Comparison of ENCODE assay signal across 8 cellular contexts in the genomic region with DNA sequence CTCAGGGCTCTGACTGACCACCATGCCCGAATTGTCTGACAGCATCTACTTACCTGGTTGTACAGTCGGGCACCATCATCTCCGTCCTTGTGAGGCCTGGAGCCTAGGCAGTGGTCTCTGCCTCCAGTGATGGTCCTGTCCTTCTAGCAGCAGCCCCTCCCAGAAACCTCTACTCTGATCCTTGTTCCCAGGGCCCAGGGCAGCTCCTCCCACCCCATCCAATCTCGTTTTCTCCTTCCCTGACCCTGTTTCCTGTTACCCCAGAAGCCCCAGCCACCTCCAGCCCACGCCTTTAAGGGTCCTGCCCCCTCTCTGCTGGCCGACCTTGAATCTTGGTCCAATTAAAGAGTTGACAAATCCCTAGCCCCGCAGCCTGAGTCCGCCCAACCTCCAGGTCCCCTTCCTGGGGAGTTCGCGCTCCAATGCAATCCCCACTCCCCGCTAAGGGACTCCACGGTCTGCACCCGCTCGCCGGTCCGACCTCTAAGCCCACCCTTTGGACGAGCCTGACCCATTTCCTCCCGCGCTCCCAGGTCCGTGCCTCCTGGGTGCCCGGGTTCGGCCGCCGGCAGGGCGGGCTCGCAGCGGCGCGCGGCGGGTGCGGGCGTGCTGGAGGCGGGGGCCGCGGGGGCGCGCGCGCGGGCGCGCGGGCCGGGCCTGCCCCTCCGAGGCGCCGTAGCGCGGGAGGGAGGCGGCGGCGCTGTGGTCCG. TPM values are rescaled to one million over a fixed set of nuclear protein-coding genes. Genes with fewer than 3 reads are reported as not detected.
A peak's percentile ranks its signal among the peaks of the same experiment; 100 is the strongest.
DNase-seq lines count a peak whose midpoint lies in the region; ATAC-seq, FAIRE-seq and TF ChIP-seq lines count a peak whose summit lies in the region.

Gene B4GALT2 (plus strand): TSS at position 660 of the 710 bp plus-strand sequence. CDS start 1,951 bp downstream, outside the sequence.

- H3K36me3 ChIP-seq in BE2C (peaks cover 8% of the 10 kb centered on the region), RWPE2 (ENCODE audit: low read depth) (peaks cover 40% of the 10 kb centered on the region), iPS-18a (ENCODE audit: control insufficient read depth, low read depth, low read length) (peaks cover 14% of the 10 kb centered on the region), sigmoid colon (peaks cover 0 to 23% (median 11%) of the 10 kb centered on the region in 4 donors)

- H3K27me3 ChIP-seq in BE2C (no peaks in the 10 kb centered on the region), RWPE2 (ENCODE audit: insufficient read depth, poor library complexity, severe bottlenecking) (no peaks in the 10 kb centered on the region), iPS-18a (ENCODE audit: control insufficient read depth, insufficient read depth, low read length) (no peaks in the 10 kb centered on the region), sigmoid colon (no peaks in the 10 kb centered on the region)

- 4 to 6% methylated on average over 54 of the region's 54 CpGs for WGBS in sigmoid colon, 2 donors

- intact Hi-C loops in sigmoid colon (cut with DNase I) = no loop called here

- no peak for ATAC-seq in RWPE2 (ENCODE audit: low read depth)

- peaks cover 4% of the 10 kb centered on the region for H3K27me3 Mint-ChIP-seq in brain

- DNase-seq in BE2C (peak; percentile 42), H54 (ENCODE audit: insufficient read length, low spot score) (peak; percentile 78), RWPE2 (ENCODE audit: low spot score) (no peak), sigmoid colon (no peak), cortex of kidney (lab: John Stamatoyannopoulos, UW) (no peak), NOMO-1 (lab: John Stamatoyannopoulos, UW; ENCODE audit: unreplicated experiment in 2 of 2) (no peak)

- TF ChIP-seq POLR2A in H54 (IDR thresholded peaks at IDR 0.05; ENCODE audit: low read depth, low read length) (no peak), sigmoid colon (IDR thresholded peaks at IDR 0.05) (no peak)

- H3K4me1 ChIP-seq in BE2C (no peaks in the 10 kb centered on the region), RWPE2 (ENCODE audit: insufficient read depth, poor library complexity, severe bottlenecking) (peaks cover 10% of the 10 kb centered on the region), iPS-18a (ENCODE audit: control insufficient read depth, low read depth, low read length) (peaks cover 15% of the 10 kb centered on the region), sigmoid colon (peaks cover 0 to 62% (median 52%) of the 10 kb centered on the region in 4 donors)

- H3K9ac ChIP-seq in iPS-18a (ENCODE audit: low read length) = peak within 1 kb of the TSS; percentile 78

- FAIRE-seq in H54 (lab: Jason Lieb, UNC) = no peak

- TF ChIP-seq CTCF in BE2C (IDR thresholded peaks at IDR 0.05; ENCODE audit: low read depth, low read length) (no peak), RWPE2 (IDR thresholded peaks at IDR 0.05; ENCODE audit: poor library complexity, severe bottlenecking) (no peak), brain (conservative IDR thresholded peaks at IDR 0.05) (no peak), sigmoid colon (IDR thresholded peaks at IDR 0.05) (no peak)

- no peak for TF ChIP-seq EP300 in sigmoid colon (IDR thresholded peaks at IDR 0.05)

- no peaks in the 10 kb centered on the region for H3K9me3 Mint-ChIP-seq in brain

- peaks cover 27% of the 10 kb centered on the region for H3K36me3 Mint-ChIP-seq in brain

- peaks cover 70% of the 10 kb centered on the region for H3K4me1 Mint-ChIP-seq in brain

- H3K4me3 Mint-ChIP-seq in brain = peak within 1 kb of the TSS; percentile 92 to 97 (median 97)

- H3K9me3 ChIP-seq in BE2C (no peaks in the 10 kb centered on the region), RWPE2 (ENCODE audit: severe bottlenecking) (no peaks in the 10 kb centered on the region), iPS-18a (ENCODE audit: control insufficient read depth, low read depth, low read length) (no peaks in the 10 kb centered on the region), sigmoid colon (no peaks in the 10 kb centered on the region)

- H3K4me3 ChIP-seq in BE2C (ENCODE audit: low read depth, low read length) (peak within 1 kb of the TSS; percentile 62), RWPE2 (ENCODE audit: severe bottlenecking) (peak within 1 kb of the TSS; percentile 66), iPS-18a (ENCODE audit: low read length) (peak within 1 kb of the TSS; percentile 82), sigmoid colon (peak within 1 kb of the TSS; percentile 73 to 92 (median 84))

- H3K27ac Mint-ChIP-seq in brain = peak within 1 kb of the TSS; percentile 33 to 96 (median 95)

- peak within 1 kb of the TSS; percentile 91 for H3K27ac ChIP-seq in RWPE2 (ENCODE audit: poor library complexity, severe bottlenecking)
- H3K27ac ChIP-seq in iPS-18a (ENCODE audit: low read length) = no peak within 1 kb of the TSS
- H3K27ac ChIP-seq in sigmoid colon = peak within 1 kb of the TSS; percentile 57 to 77 (median 74)

RNA-seq across cellular contexts. Expression of gene B4GALT2, which starts in this region (rescaled TPM):
- polyA plus RNA-seq in BE2C (2012; ENCODE audit: insufficient read depth, insufficient read length, low read depth) = 49.7 TPM
- 91.9 TPM for polyA plus RNA-seq in brain (ENCODE audit: insufficient read depth, low read depth, low replicate concordance)
- 10 to 100 TPM; 30.1 to 55.9 (median 51.1) TPM for total RNA-seq in sigmoid colon
- polyA plus RNA-seq in sigmoid colon = 10 to 100 TPM; 14.8 to 32.0 (median 26.4) TPM

Comparison
In these comparisons a context has a peak if more than half of its experiments do, and no peak if none do; other contexts are left out.
1. DNase-seq: peak in BE2C (single experiment) and H54 (single experiment); none in RWPE2 (single experiment), sigmoid colon (single experiment), cortex of kidney (single experiment) and NOMO-1 (0 of 2).
2. Peak in every context shown above with its lines, with median percentiles within 50 percentile points of each other: H3K4me3 ChIP-seq.